ENCODE assay signal across 22 cellular contexts in genomic region chr9:94713446-94714185, GRCh38.
"Had no signal": no experiment of that assay in that cellular context is flagged by ENCODE, and none has a peak within 500 bp of the region (broad histone marks: within the 10 kb centered on the region; RNA-seq: fewer than 3 reads in every experiment).

No MANE protein-coding gene starts in this region.

- ATAC-seq: left ventricle myocardium superior; lower lobe of right lung; natural killer cell; psoas muscle; right cardiac atrium; stimulated activated memory B cell treated with anti-CD40 and anti-IgM and Interleukin-4, amounts not matched to agents 10 μg/mL and 1 μg/mL and 100 μg/mL, for 72 hours; stimulated activated naive CD8-positive, alpha-beta T cell treated with anti-CD3 and anti-CD28 coated beads, Interleukin-15, Interleukin-2, amounts not matched to agents 100 U/mL and 50 U/mL, for 24 hours had no signal

- H3K27me3 ChIP-seq: colonic mucosa, esophagus muscularis mucosa, ovary, sigmoid colon, testis, tibial artery had no signal

- H3K27ac ChIP-seq: colonic mucosa, esophagus muscularis mucosa, lower lobe of right lung, ovary, psoas muscle, sigmoid colon, spleen, testis, tibial artery had no signal

- H3K9me3 Mint-ChIP-seq: natural killer cell, type B pancreatic cell had no signal

- H3K4me3 ChIP-seq: colonic mucosa, esophagus muscularis mucosa, lower lobe of right lung, ovary, psoas muscle, sigmoid colon, spleen, testis, tibial artery had no signal

- H3K27ac Mint-ChIP-seq: dendritic cell treated with granulocyte-macrophage colony-stimulating factor and Interleukin-4, amounts not matched to agents 40 ng/mL and 50 ng/mL, for 4 days; endodermal cell; natural killer cell; stimulated activated memory B cell treated with anti-CD40 and anti-IgM and Interleukin-4, amounts not matched to agents 10 μg/mL and 1 μg/mL and 100 μg/mL, for 72 hours; type B pancreatic cell had no signal

- H3K36me3 ChIP-seq: colonic mucosa, esophagus muscularis mucosa, lower lobe of right lung, ovary, sigmoid colon, spleen, tibial artery had no signal

- H3K36me3 Mint-ChIP-seq: natural killer cell; stimulated activated memory B cell treated with anti-CD40 and anti-IgM and Interleukin-4, amounts not matched to agents 10 μg/mL and 1 μg/mL and 100 μg/mL, for 72 hours; type B pancreatic cell had no signal

- DNase-seq: colonic mucosa; effector CD8-positive, alpha-beta T cell; left ventricle myocardium superior; lower lobe of right lung; natural killer cell; occipital lobe; ovary; posterior cingulate gyrus; psoas muscle; right cardiac atrium; sigmoid colon; spleen; stimulated activated CD4-positive, alpha-beta T cell treated with anti-CD3 and anti-CD28 coated beads, Interleukin-4, amount 100 ng/mL, for 4 hours; stimulated activated naive CD8-positive, alpha-beta T cell treated with anti-CD3 and anti-CD28 coated beads, Interleukin-15, Interleukin-2, amounts not matched to agents 100 U/mL and 50 U/mL, for 24 hours; substantia nigra; testis; tibial artery had no signal

- H3K9me3 ChIP-seq: colonic mucosa, esophagus muscularis mucosa, lower lobe of right lung, ovary, psoas muscle, sigmoid colon, testis, tibial artery had no signal

- H3K4me1 Mint-ChIP-seq: natural killer cell; stimulated activated memory B cell treated with anti-CD40 and anti-IgM and Interleukin-4, amounts not matched to agents 10 μg/mL and 1 μg/mL and 100 μg/mL, for 72 hours had no signal

- H3K4me1 ChIP-seq: colonic mucosa, esophagus muscularis mucosa, lower lobe of right lung, psoas muscle, sigmoid colon, spleen, testis, tibial artery had no signal

- H3K4me3 Mint-ChIP-seq: dendritic cell treated with granulocyte-macrophage colony-stimulating factor and Interleukin-4, amounts not matched to agents 40 ng/mL and 50 ng/mL, for 4 days; endodermal cell; natural killer cell; stimulated activated memory B cell treated with anti-CD40 and anti-IgM and Interleukin-4, amounts not matched to agents 10 μg/mL and 1 μg/mL and 100 μg/mL, for 72 hours; type B pancreatic cell had no signal
